1 cellular context compared by ENCODE assay signal in the genomic region with DNA sequence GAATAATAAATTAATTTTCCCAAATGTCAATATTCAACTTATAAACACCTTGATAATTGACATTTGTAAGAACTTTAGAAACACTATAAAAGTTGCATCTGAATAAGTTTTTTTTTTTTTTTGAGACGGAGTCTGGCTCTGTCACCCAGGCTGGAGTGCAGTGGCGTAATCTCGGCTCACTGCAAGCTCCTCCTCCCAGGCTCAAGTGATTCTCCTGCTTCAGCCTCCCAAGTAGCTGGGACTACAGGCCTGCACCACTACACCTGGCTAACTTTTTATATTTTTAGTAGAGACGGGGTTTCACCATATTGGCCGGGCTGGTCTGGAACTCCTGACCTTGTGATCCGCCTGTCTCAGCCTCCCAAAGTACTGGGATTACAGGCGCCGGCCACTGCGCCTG.
TF ChIP-seq lines count a peak whose summit lies in the region.

No MANE protein-coding gene starts in this region.

TF ChIP-seq in HEK293, 187 proteins besides CTCF, POLR2A, EP300 and RAD21 (continued from another document):
- TF ChIP-seq SCRT2 (tag by site-specific recombination; IDR thresholded peaks at IDR 0.05), result 0 out of 2 replicates have a peak, but pooled peaks have one; percentile 16
- TF ChIP-seq ZNF600 (tag by site-specific recombination; IDR thresholded peaks at IDR 0.05), result 0 out of 2 replicates have a peak, but pooled peaks have one; percentile 33
